Comparison of ENCODE assay signal across 28 cellular contexts in genomic region chr5:140978260-140978659, GRCh38. TPM values are rescaled to one million over a fixed set of nuclear protein-coding genes. Genes with fewer than 3 reads are reported as not detected.
DNase-seq lines count a peak whose midpoint lies in the region; ATAC-seq and TF ChIP-seq lines count a peak whose summit lies in the region.
"Had no signal": no experiment of that assay in that cellular context is flagged by ENCODE, and none has a peak within 500 bp of the region (broad histone marks: within the 10 kb centered on the region; RNA-seq: fewer than 3 reads in every experiment).

No MANE protein-coding gene starts in this region.

- CTCF ChIA-PET in MCF 10A (lab: Yijun Ruan, JAX) (interaction anchor here (0.6 to 3.2 kb wide), 12 partner anchors 9 to 109 kb away, joined by 3 to 15 read pairs (median 4); partner anchors contain the start of genes PCDHA11 and PCDHAC1), mammary epithelial cell (lab: Charles Lee; ENCODE audit: low non-redundant PET) (no interaction called here), PC-9 (lab: Charles Lee) (interaction anchor here (1.2 kb wide), 1 partner anchor 614 kb away, joined by 4 read pairs; no protein-coding TSS in a partner anchor)
- CTCF ChIA-PET in activated CD8-positive, alpha-beta T cell treated with anti-CD3 and anti-CD28 coated beads, Interleukin-2, amount 10 ng/mL, durations not matched to agents 7 days and 5 days (lab: Charles Lee): no interaction called here

- H3K27ac ChIP-seq in mammary epithelial cell (ENCODE audit: insufficient read depth, low read depth, low read length) (no peak overlapping the region), lower lobe of right lung (no peak overlapping the region), upper lobe of right lung (no peak overlapping the region), PC-9 (no peak overlapping the region)
- H3K27ac ChIP-seq: upper lobe of left lung had no signal

- BruUV-seq in MCF 10A (replicated peaks; lab: Mats Ljungman, UMichigan): no TSS peak
- BruUV-seq in mammary epithelial cell (replicated peaks; lab: Mats Ljungman, UMichigan): no TSS peak
- no TSS peak for BruUV-seq in PC-9 (replicated peaks; lab: Mats Ljungman, UMichigan)

- H3K27me3 Mint-ChIP-seq in MCF 10A (ENCODE audit: insufficient read depth, unreplicated experiment): no peaks in the 10 kb centered on the region
- no peaks in the 10 kb centered on the region for H3K27me3 Mint-ChIP-seq in chondrocyte (ENCODE audit: low read depth)
- H3K27me3 Mint-ChIP-seq in activated CD8-positive, alpha-beta T cell treated with anti-CD3 and anti-CD28 coated beads, Interleukin-2, amount 10 ng/mL, durations not matched to agents 7 days and 5 days (ENCODE audit: low read depth): no peaks in the 10 kb centered on the region
- H3K27me3 Mint-ChIP-seq: progenitor cell of endocrine pancreas had no signal

- no peaks in the 10 kb centered on the region for H3F3A ChIP-seq in PC-9 (ENCODE audit: insufficient read depth, low read depth)

- H3K9me3 Mint-ChIP-seq in MCF 10A (ENCODE audit: unreplicated experiment): no peaks in the 10 kb centered on the region
- no peaks in the 10 kb centered on the region for H3K9me3 Mint-ChIP-seq in chondrocyte (ENCODE audit: low read depth)
- H3K9me3 Mint-ChIP-seq in activated CD8-positive, alpha-beta T cell treated with anti-CD3 and anti-CD28 coated beads, Interleukin-2, amount 10 ng/mL, durations not matched to agents 7 days and 5 days (ENCODE audit: insufficient read depth): no peaks in the 10 kb centered on the region
- H3K9me3 Mint-ChIP-seq: T-helper 1 cell treated with Interleukin-12 subunit alpha and Interleukin-12 subunit beta and Interleukin-4 antibody, amounts not matched to agents 30 μg/mL and 1 μg/mL, for 36 hours had no signal

- DNase-seq in MCF 10A (ENCODE audit: unreplicated experiment) (no peak), mammary epithelial cell (no peak), chondrocyte (ENCODE audit: low spot score) (no peak), lower lobe of right lung (peak; percentile 46), upper lobe of right lung (no peak), PC-9 (no peak), SHP77 (lab: John Stamatoyannopoulos, UW) (no peak)
- no peak for DNase-seq in activated CD8-positive, alpha-beta T cell treated with anti-CD3 and anti-CD28 coated beads, Interleukin-2, amount 10 ng/mL, durations not matched to agents 7 days and 5 days
- DNase-seq: 8988T; activated CD4-positive, alpha-beta T cell treated with anti-CD3 and anti-CD28 coated beads, Interleukin-2, amount 50 U/mL, for 48 hours; activated CD8-positive, alpha-beta memory T cell treated with anti-CD3 and anti-CD28 coated beads, Interleukin-2, amount 50 U/mL, for 4 hours; activated naive CD4-positive, alpha-beta T cell; DMS79; GDM1; hippocampal formation; Kasumi-1; midbrain; naive thymus-derived CD4-positive, alpha-beta T cell; NCI-H1436; NCI-H2081 treated with DMSO at 0.1 percent for 48 hours; NCI-H226; NCI-H69; stimulated activated CD4-positive, alpha-beta T cell treated with anti-CD3 and anti-CD28 coated beads, Interleukin-15, amount 100 ng/mL, for 24 hours; stimulated activated CD4-positive, alpha-beta T cell treated with anti-CD3 and anti-CD28 coated beads, Interleukin-4, amount 100 ng/mL, for 4 hours had no signal

- no peak overlapping the region for H3K4me3 Mint-ChIP-seq in MCF 10A (ENCODE audit: unreplicated experiment)
- no peak overlapping the region for H3K4me3 Mint-ChIP-seq in chondrocyte (ENCODE audit: unreplicated experiment)
- H3K4me3 Mint-ChIP-seq in activated CD8-positive, alpha-beta T cell treated with anti-CD3 and anti-CD28 coated beads, Interleukin-2, amount 10 ng/mL, durations not matched to agents 7 days and 5 days: no peak overlapping the region
- H3K4me3 Mint-ChIP-seq: naive thymus-derived CD4-positive, alpha-beta T cell; T-helper 1 cell treated with Interleukin-12 subunit alpha and Interleukin-12 subunit beta and Interleukin-4 antibody, amounts not matched to agents 30 μg/mL and 1 μg/mL, for 36 hours had no signal

- ATAC-seq in lower lobe of right lung: peak; percentile 58 to 76
- ATAC-seq in upper lobe of right lung: peak; percentile 85
- ATAC-seq in activated CD8-positive, alpha-beta T cell treated with anti-CD3 and anti-CD28 coated beads, Interleukin-2, amount 10 ng/mL, durations not matched to agents 7 days and 5 days: no peak
- ATAC-seq: activated CD4-positive, CD25-positive, alpha-beta regulatory T cell treated with anti-CD3 and anti-CD28 coated beads, Interleukin-2, amount 50 U/mL, for 24 hours; naive thymus-derived CD4-positive, alpha-beta T cell had no signal

- no peaks in the 10 kb centered on the region for H3K9me3 ChIP-seq in mammary epithelial cell (replicated peaks; ENCODE audit: insufficient read depth, low read length)
- H3K9me3 ChIP-seq in lower lobe of right lung: no peaks in the 10 kb centered on the region
- H3K9me3 ChIP-seq in upper lobe of right lung: no peaks in the 10 kb centered on the region
- no peaks in the 10 kb centered on the region for H3K9me3 ChIP-seq in PC-9 (ENCODE audit: insufficient read depth, low read depth)
- H3K9me3 ChIP-seq: upper lobe of left lung had no signal

- H4K20me1 ChIP-seq in mammary epithelial cell (ENCODE audit: insufficient read depth, low read length): no peaks in the 10 kb centered on the region
- no peaks in the 10 kb centered on the region for H4K20me1 ChIP-seq in PC-9 (ENCODE audit: insufficient read depth)

- H3K36me3 ChIP-seq in mammary epithelial cell (ENCODE audit: insufficient read depth, low read length) (no peaks in the 10 kb centered on the region), lower lobe of right lung (no peaks in the 10 kb centered on the region), upper lobe of right lung (no peaks in the 10 kb centered on the region), PC-9 (ENCODE audit: low read depth) (no peaks in the 10 kb centered on the region)
- H3K36me3 ChIP-seq: upper lobe of left lung had no signal

- in situ Hi-C loops in mammary epithelial cell (cut with MboI; ENCODE audit: low sequenced_read_pairs in 2 of 2): no loop called here

- POLR2A ChIA-PET in MCF 10A (lab: Yijun Ruan, JAX): interaction anchor here (0.5 to 10.2 kb wide), 9 partner anchors 10 to 62 kb away, joined by 3 to 146 read pairs (median 33); partner anchors contain the start of genes PCDHAC1 and PCDHAC2
- POLR2A ChIA-PET in PC-9 (lab: Charles Lee; ENCODE audit: unreplicated experiment): no interaction called here
- POLR2A ChIA-PET in activated CD8-positive, alpha-beta T cell treated with anti-CD3 and anti-CD28 coated beads, Interleukin-2, amount 10 ng/mL, durations not matched to agents 7 days and 5 days (lab: Charles Lee): no interaction called here

- H3K4me3 ChIP-seq in mammary epithelial cell (replicated peaks in 1 of 3; ENCODE audit: insufficient read depth in 1 of 3, low read depth in 2 of 3, low read length in 3 of 3) (no peak overlapping the region), lower lobe of right lung (no peak overlapping the region), upper lobe of right lung (no peak overlapping the region), PC-9 (no peak overlapping the region)
- H3K4me3 ChIP-seq: upper lobe of left lung had no signal

- H3K9ac ChIP-seq in mammary epithelial cell (ENCODE audit: insufficient read depth, low read length): no peak overlapping the region

- H3K79me2 ChIP-seq in mammary epithelial cell (ENCODE audit: insufficient read depth, low read length) (no peaks in the 10 kb centered on the region), PC-9 (ENCODE audit: low read depth) (no peaks in the 10 kb centered on the region)

- TF ChIP-seq CTCF in MCF 10A (IDR thresholded peaks at IDR 0.05; ENCODE audit: unreplicated experiment): no peak
- no peak for TF ChIP-seq CTCF in mammary epithelial cell (conservative IDR thresholded peaks at IDR 0.05 in 1 of 2, IDR thresholded peaks at IDR 0.05 in 1 of 2; ENCODE audit: extremely low read depth in 1 of 2, insufficient read depth in 1 of 2, low read depth in 1 of 2, low read length in 2 of 2)
- no peak for TF ChIP-seq CTCF in chondrocyte (IDR thresholded peaks at IDR 0.05)
- TF ChIP-seq CTCF in lower lobe of right lung (IDR thresholded peaks at IDR 0.05): no peak
- TF ChIP-seq CTCF in upper lobe of right lung (IDR thresholded peaks at IDR 0.05): no peak
- no peak for TF ChIP-seq CTCF in PC-9 (conservative IDR thresholded peaks at IDR 0.05)

- intact Hi-C loops in MCF 10A (cut with micrococcal nuclease) (loop anchor here (10.0 kb wide), 2 partner anchors 263 to 627 kb away; no protein-coding TSS in a partner anchor), mammary epithelial cell (cut with micrococcal nuclease) (no loop called here), lower lobe of right lung (cut with DNase I) (no loop called here), upper lobe of right lung (cut with DNase I) (no loop called here), PC-9 (cut with micrococcal nuclease; ENCODE audit: unreplicated experiment) (no loop called here)

- H3K27ac Mint-ChIP-seq in MCF 10A (ENCODE audit: low read depth, unreplicated experiment): peak overlapping the region; percentile 94
- peak overlapping the region; percentile 70 for H3K27ac Mint-ChIP-seq in chondrocyte (ENCODE audit: unreplicated experiment)
- no peak overlapping the region for H3K27ac Mint-ChIP-seq in activated CD8-positive, alpha-beta T cell treated with anti-CD3 and anti-CD28 coated beads, Interleukin-2, amount 10 ng/mL, durations not matched to agents 7 days and 5 days
- H3K27ac Mint-ChIP-seq: naive thymus-derived CD4-positive, alpha-beta T cell; progenitor cell of endocrine pancreas; T-helper 1 cell treated with Interleukin-12 subunit alpha and Interleukin-12 subunit beta and Interleukin-4 antibody, amounts not matched to agents 30 μg/mL and 1 μg/mL, for 36 hours had no signal

- dilution Hi-C loops in mammary epithelial cell (cut with HindIII; ENCODE audit: low sequenced_read_pairs): no loop called here

- WGBS in mammary epithelial cell (ENCODE audit: low coverage, missing lambda C conversion rate): 81% methylated on average over 2 of the region's 2 CpGs

- H3K4me1 ChIP-seq in mammary epithelial cell (ENCODE audit: insufficient read depth, low read length): peaks cover 5% of the 10 kb centered on the region
- peaks cover 6% of the 10 kb centered on the region for H3K4me1 ChIP-seq in lower lobe of right lung
- H3K4me1 ChIP-seq in upper lobe of right lung: peaks cover 11% of the 10 kb centered on the region
- H3K4me1 ChIP-seq in PC-9 (replicated peaks; ENCODE audit: insufficient read depth): no peaks in the 10 kb centered on the region

- H2AFZ ChIP-seq in mammary epithelial cell (ENCODE audit: low read depth, low read length) (no peak overlapping the region), PC-9 (no peak overlapping the region)

- peaks cover 5% of the 10 kb centered on the region for H3K36me3 Mint-ChIP-seq in MCF 10A (ENCODE audit: insufficient read depth, unreplicated experiment)
- peaks cover 6% of the 10 kb centered on the region for H3K36me3 Mint-ChIP-seq in chondrocyte (ENCODE audit: low read depth)
- H3K36me3 Mint-ChIP-seq in activated CD8-positive, alpha-beta T cell treated with anti-CD3 and anti-CD28 coated beads, Interleukin-2, amount 10 ng/mL, durations not matched to agents 7 days and 5 days (ENCODE audit: low read depth): no peaks in the 10 kb centered on the region
- H3K36me3 Mint-ChIP-seq: naive thymus-derived CD4-positive, alpha-beta T cell had no signal

- H3K9me2 ChIP-seq in PC-9 (ENCODE audit: insufficient read depth): no peaks in the 10 kb centered on the region

- H3K4me2 ChIP-seq in mammary epithelial cell (ENCODE audit: insufficient read depth, low read depth, low read length) (no peak overlapping the region), PC-9 (no peak overlapping the region)

- no peaks in the 10 kb centered on the region for H3K27me3 ChIP-seq in mammary epithelial cell (ENCODE audit: insufficient read depth, low read length)
- no peaks in the 10 kb centered on the region for H3K27me3 ChIP-seq in lower lobe of right lung (ENCODE audit: low read depth)
- no peaks in the 10 kb centered on the region for H3K27me3 ChIP-seq in upper lobe of right lung
- no peaks in the 10 kb centered on the region for H3K27me3 ChIP-seq in PC-9 (ENCODE audit: insufficient read depth, low read depth)
- H3K27me3 ChIP-seq: upper lobe of left lung had no signal

- peaks cover 25% of the 10 kb centered on the region for H3K4me1 Mint-ChIP-seq in MCF 10A (ENCODE audit: insufficient read depth, unreplicated experiment)
- peaks cover 19% of the 10 kb centered on the region for H3K4me1 Mint-ChIP-seq in chondrocyte (ENCODE audit: low read depth)
- no peaks in the 10 kb centered on the region for H3K4me1 Mint-ChIP-seq in activated CD8-positive, alpha-beta T cell treated with anti-CD3 and anti-CD28 coated beads, Interleukin-2, amount 10 ng/mL, durations not matched to agents 7 days and 5 days (ENCODE audit: low read depth)
- H3K4me1 Mint-ChIP-seq: naive thymus-derived CD4-positive, alpha-beta T cell had no signal

RNA-seq across cellular contexts. Expression of gene PCDHAC2, which starts 12.0 kb away (rescaled TPM):
- 9.3 and 12.3 TPM in 2 replicates for total RNA-seq in MCF 10A (2022)
- 1 to 10 TPM; 3.7 to 5.8 TPM for total RNA-seq in mammary epithelial cell
- polyA plus RNA-seq in mammary epithelial cell: 5.4 TPM
- 12.6 TPM for polyA minus RNA-seq in mammary epithelial cell
- 4.9 to 7.1 TPM (median 6.7 TPM) in 3 replicates for total RNA-seq in chondrocyte
- 5.8 TPM for total RNA-seq in lower lobe of right lung
- 10.0 TPM for total RNA-seq in upper lobe of right lung
- 2.8 and 3.4 TPM in 2 replicates for total RNA-seq in PC-9 (2021)
- not detected for total RNA-seq in activated CD8-positive, alpha-beta T cell treated with anti-CD3 and anti-CD28 coated beads, Interleukin-2, amount 10 ng/mL, durations not matched to agents 7 days and 5 days
- total RNA-seq: naive thymus-derived CD4-positive, alpha-beta T cell had no signal
- polyA plus RNA-seq: naive thymus-derived CD4-positive, alpha-beta T cell had no signal

RNA-seq across cellular contexts. Expression of gene PCDHAC1, which starts 52.2 kb away (rescaled TPM):
- 17.2 and 26.3 TPM in 2 replicates for total RNA-seq in MCF 10A (2022)
- total RNA-seq in mammary epithelial cell: 1 to 10 TPM; 1.3 to 2.8 TPM
- 1.5 TPM for polyA plus RNA-seq in mammary epithelial cell
- 0.52 TPM for polyA minus RNA-seq in mammary epithelial cell
- 5.8 to 7.2 TPM (median 7.1 TPM) in 3 replicates for total RNA-seq in chondrocyte
- 3.1 TPM for total RNA-seq in lower lobe of right lung
- total RNA-seq in upper lobe of right lung: 3.7 TPM
- total RNA-seq in PC-9 (2021): 0.88 and 0.90 TPM in 2 replicates
- total RNA-seq in activated CD8-positive, alpha-beta T cell treated with anti-CD3 and anti-CD28 coated beads, Interleukin-2, amount 10 ng/mL, durations not matched to agents 7 days and 5 days: not detected
- total RNA-seq: naive thymus-derived CD4-positive, alpha-beta T cell had no signal
- polyA plus RNA-seq: naive thymus-derived CD4-positive, alpha-beta T cell had no signal

Comparison
In these comparisons a context has a peak if more than half of its experiments do, and no peak if none do; other contexts are left out.
1. CTCF ChIA-PET loops: an anchor here in MCF 10A (0.6 to 3.2 kb wide) and PC-9 (1.2 kb wide); none called in mammary epithelial cell and activated CD8-positive, alpha-beta T cell treated with anti-CD3 and anti-CD28 coated beads, Interleukin-2, amount 10 ng/mL, durations not matched to agents 7 days and 5 days.